ENCODE assay signal across 14 cellular contexts in genomic region chr14:29734732-29735131, GRCh38.
"Had no signal": no experiment of that assay in that cellular context is flagged by ENCODE, and none has a peak within 500 bp of the region (broad histone marks: within the 10 kb centered on the region; RNA-seq: fewer than 3 reads in every experiment).

No MANE protein-coding gene starts in this region.

- H3K4me3 Mint-ChIP-seq: activated naive CD4-positive, alpha-beta T cell treated with anti-CD3 and anti-CD28 coated beads, Interleukin-2, amount 50 U/mL, for 24 hours; dendritic cell treated with granulocyte-macrophage colony-stimulating factor and Interleukin-4, amounts not matched to agents 40 ng/mL and 50 ng/mL, for 4 days; effector memory CD8-positive, alpha-beta T cell; naive thymus-derived CD4-positive, alpha-beta T cell had no signal

- H3K27me3 ChIP-seq: body of pancreas, neutrophil, stomach had no signal

- H3K27ac Mint-ChIP-seq: activated naive CD4-positive, alpha-beta T cell treated with anti-CD3 and anti-CD28 coated beads, Interleukin-2, amount 50 U/mL, for 24 hours; dendritic cell treated with granulocyte-macrophage colony-stimulating factor and Interleukin-4, amounts not matched to agents 40 ng/mL and 50 ng/mL, for 4 days; effector memory CD8-positive, alpha-beta T cell; naive thymus-derived CD4-positive, alpha-beta T cell had no signal

- H3K27ac ChIP-seq: body of pancreas, epithelial cell of prostate, neutrophil, stomach, thoracic aorta had no signal

- H3K4me1 Mint-ChIP-seq: activated naive CD4-positive, alpha-beta T cell treated with anti-CD3 and anti-CD28 coated beads, Interleukin-2, amount 50 U/mL, for 24 hours; naive thymus-derived CD4-positive, alpha-beta T cell had no signal

- H3K36me3 ChIP-seq: neutrophil, stomach, thoracic aorta had no signal

- H3K9me3 ChIP-seq: body of pancreas, neutrophil, stomach, thoracic aorta had no signal

- H3K36me3 Mint-ChIP-seq: naive thymus-derived CD4-positive, alpha-beta T cell had no signal

- H3K4me3 ChIP-seq: body of pancreas, stomach, thoracic aorta had no signal

- H3K27me3 Mint-ChIP-seq: activated naive CD4-positive, alpha-beta T cell treated with anti-CD3 and anti-CD28 coated beads, Interleukin-2, amount 50 U/mL, for 24 hours; dendritic cell treated with granulocyte-macrophage colony-stimulating factor and Interleukin-4, amounts not matched to agents 40 ng/mL and 50 ng/mL, for 4 days; effector memory CD8-positive, alpha-beta T cell; naive thymus-derived CD4-positive, alpha-beta T cell had no signal

- DNase-seq: activated CD4-positive, alpha-beta T cell treated with anti-CD3 and anti-CD28 coated beads, Interleukin-2, amount 50 U/mL, for 4 hours; activated CD4-positive, CD25-positive, alpha-beta regulatory T cell treated with anti-CD3 and anti-CD28 coated beads, Interleukin-2, amount 50 U/mL, for 72 hours; activated T-cell treated with anti-CD3 and anti-CD28 coated beads, Interleukin-2, amount 50 U/mL, for 1 hour; body of pancreas; effector memory CD8-positive, alpha-beta T cell; naive thymus-derived CD4-positive, alpha-beta T cell; stimulated activated CD4-positive, alpha-beta T cell treated with anti-CD3 and anti-CD28 coated beads, Interleukin-15, amount 100 ng/mL, for 24 hours; stimulated activated CD4-positive, alpha-beta T cell treated with anti-CD3 and anti-CD28 coated beads, Interleukin-4, amount 100 ng/mL, for 4 hours; stomach had no signal
